16 cellular contexts compared by ENCODE assay signal in genomic region chr6:122116912-122117663, GRCh38.
A peak's percentile ranks its signal among the peaks of the same experiment; 100 is the strongest.
DNase-seq lines count a peak whose midpoint lies in the region; ATAC-seq and TF ChIP-seq lines count a peak whose summit lies in the region.
"Had no signal": no experiment of that assay in that cellular context is flagged by ENCODE, and none has a peak within 500 bp of the region (broad histone marks: within the 10 kb centered on the region; RNA-seq: fewer than 3 reads in every experiment).

No MANE protein-coding gene starts in this region.

- WGBS in heart right ventricle, 2 donors = 55 to 56% methylated on average over 2 of the region's 2 CpGs

- no peak for DNase-seq in heart right ventricle
- no peak for DNase-seq in right atrium auricular region (ENCODE audit: low spot score)
- no peak for DNase-seq in left cardiac atrium
- DNase-seq in omental fat pad (ENCODE audit: low spot score) = no peak
- DNase-seq in effector CD8-positive, alpha-beta T cell (lab: John Stamatoyannopoulos, UW) = no peak
- no peak for DNase-seq in activated CD4-positive, alpha-beta T cell treated with anti-CD3 and anti-CD28 coated beads for 48 hours
- DNase-seq: DMS79 treated with DMSO at 0.1 percent for 48 hours, GM23248, KBM-7, NCI-H1092, NCI-H510A treated with DMSO at 0.1 percent for 48 hours, NCI-H82, PC-9 had no signal

- H3K4me1 ChIP-seq in heart right ventricle (peaks cover 0 to 12% (median 0%) of the 10 kb centered on the region in 9 donors), right atrium auricular region (no peaks in the 10 kb centered on the region)
- H3K4me1 ChIP-seq: A549; BLaER1 treated with 17β-estradiol and CSF1 and Interleukin-3, amounts not matched to agents 10 nM and 100 nM had no signal

- intact Hi-C loops in heart right ventricle (cut with DNase I) (no loop called here), left cardiac atrium (cut with DNase I) (no loop called here)

- H3K9me3 ChIP-seq in heart right ventricle = no peaks in the 10 kb centered on the region
- H3K9me3 ChIP-seq in right atrium auricular region = no peaks in the 10 kb centered on the region
- H3K9me3 ChIP-seq: A549; BLaER1 treated with 17β-estradiol and CSF1 and Interleukin-3, amounts not matched to agents 10 nM and 100 nM had no signal

- H3K27me3 ChIP-seq in heart right ventricle = no peaks in the 10 kb centered on the region
- H3K27me3 ChIP-seq in right atrium auricular region = no peaks in the 10 kb centered on the region
- H3K27me3 ChIP-seq: BLaER1 treated with 17β-estradiol and CSF1 and Interleukin-3, amounts not matched to agents 10 nM and 100 nM had no signal

- TF ChIP-seq CTCF in heart right ventricle (IDR thresholded peaks at IDR 0.05) = no peak
- no peak for TF ChIP-seq CTCF in right atrium auricular region (IDR thresholded peaks at IDR 0.05)
- no peak for TF ChIP-seq CTCF in omental fat pad (IDR thresholded peaks at IDR 0.05)

- H3K4me3 ChIP-seq in heart right ventricle = no peak overlapping the region
- no peak overlapping the region for H3K4me3 ChIP-seq in right atrium auricular region
- H3K4me3 ChIP-seq: A549; BLaER1 treated with 17β-estradiol and CSF1 and Interleukin-3, amounts not matched to agents 10 nM and 100 nM; GM23248; PC-9 had no signal

- no peaks in the 10 kb centered on the region for H3K36me3 ChIP-seq in heart right ventricle
- no peaks in the 10 kb centered on the region for H3K36me3 ChIP-seq in right atrium auricular region
- H3K36me3 ChIP-seq: BLaER1 treated with 17β-estradiol and CSF1 and Interleukin-3, amounts not matched to agents 10 nM and 100 nM had no signal

- ATAC-seq in heart right ventricle = peak in 6 of 8 donors; percentile 49 to 71 (median 60)
- peak; percentile 37 to 44 for ATAC-seq in left cardiac atrium
- ATAC-seq in omental fat pad (ENCODE audit: low FRiP score) = peak; percentile 31
- ATAC-seq in GM21515 (IDR thresholded peaks at IDR 0.05; ENCODE audit: unreplicated experiment) = no peak
- ATAC-seq: A549 had no signal

- no peak overlapping the region for H3K27ac ChIP-seq in heart right ventricle
- no peak overlapping the region for H3K27ac ChIP-seq in right atrium auricular region
- H3K27ac ChIP-seq: A549; BLaER1 treated with 17β-estradiol and CSF1 and Interleukin-3, amounts not matched to agents 10 nM and 100 nM; GM23248; PC-9 had no signal
